ENCODE assay signal across 8 cellular contexts in the genomic region with DNA sequence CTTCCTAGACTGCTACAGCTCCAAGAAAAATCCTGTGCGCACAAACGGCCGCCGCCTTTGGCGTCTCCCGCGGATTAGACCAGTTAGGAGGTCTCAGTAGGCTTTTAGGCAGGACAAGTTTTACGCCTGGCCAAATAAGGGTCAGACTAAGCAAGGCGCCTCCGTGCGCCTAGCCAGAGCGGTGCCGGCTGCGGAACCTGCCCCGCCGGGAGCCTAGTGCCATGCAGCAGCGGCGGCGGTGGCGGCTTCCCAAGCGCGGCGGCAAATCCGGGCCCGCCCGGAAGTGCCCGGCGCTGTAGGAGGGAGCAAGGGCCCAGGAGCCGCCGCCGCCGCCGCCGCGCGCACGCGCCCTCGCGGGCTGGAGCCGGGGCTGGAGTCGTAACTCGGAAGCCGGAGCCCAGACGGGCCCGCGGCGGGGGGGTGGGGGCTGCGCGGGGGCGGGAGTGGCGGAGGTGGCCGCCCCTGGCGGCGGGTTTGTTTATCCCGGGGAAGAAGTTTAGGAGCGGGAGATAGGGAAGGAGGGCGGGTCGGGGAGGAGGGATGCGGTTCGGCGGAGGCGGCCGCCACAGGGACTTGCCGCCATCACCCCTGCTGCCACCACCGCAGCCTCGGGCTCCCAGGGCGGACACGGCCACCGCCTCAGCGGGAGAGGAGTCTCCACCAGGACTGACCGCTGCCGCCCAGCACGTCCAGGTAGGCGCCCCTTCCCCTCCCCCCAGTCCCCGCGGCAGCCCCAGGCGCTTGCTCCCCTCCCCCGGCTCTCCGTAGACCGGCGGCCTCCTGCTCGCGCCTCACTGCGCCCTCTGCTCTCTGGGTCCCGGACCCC. TPM values are rescaled to one million over a fixed set of nuclear protein-coding genes. Genes with fewer than 3 reads are reported as not detected.
A peak's percentile ranks its signal among the peaks of the same experiment; 100 is the strongest.
DNase-seq lines count a peak whose midpoint lies in the region; ATAC-seq and TF ChIP-seq lines count a peak whose summit lies in the region.

A gene (plus strand): TSS at position 344 of the 826 bp plus-strand sequence. CDS start 48,447 bp downstream, outside the sequence.

- H3K27ac ChIP-seq in ovary (peak within 1 kb of the TSS; percentile 92 to 97), thymus (ENCODE audit: low read depth) (peak within 1 kb of the TSS; percentile 74)

- intact Hi-C loops in ovary (cut with DNase I): no loop called here

- H3K36me3 ChIP-seq in ovary (no peaks in the 10 kb centered on the region), thymus (ENCODE audit: control insufficient read depth, insufficient read depth) (no peaks in the 10 kb centered on the region)

- no peak for TF ChIP-seq EP300 in ovary (IDR thresholded peaks at IDR 0.05)

- peak; percentile 3 for TF ChIP-seq CTCF in GM10266 (IDR thresholded peaks at IDR 0.05; ENCODE audit: control insufficient read depth, insufficient read depth, low read depth, missing control alignments)
- no peak for TF ChIP-seq CTCF in HFF-Myc (IDR thresholded peaks at IDR 0.05; ENCODE audit: low read depth, low read length, missing control alignments)
- TF ChIP-seq CTCF in NB4 (IDR thresholded peaks at IDR 0.05; ENCODE audit: low read depth, low read length): no peak
- TF ChIP-seq CTCF in ovary (IDR thresholded peaks at IDR 0.05): peak in 1 of 3 donors; percentile 23

- 0 to 1% (median 0%) methylated on average over 54 to 86 of the region's 86 CpGs for WGBS in ovary, 3 donors
- WGBS in thymus: under 1% methylated on average over 86 of the region's 86 CpGs

- ATAC-seq in activated naive CD4-positive, alpha-beta T cell treated with anti-CD3 and anti-CD28 coated beads, Interleukin-2, amount 50 U/mL, for 72 hours: peak; percentile 82 to 85

- H3K4me3 ChIP-seq in HFF-Myc (replicated peaks; ENCODE audit: low read depth, low read length) (peak within 1 kb of the TSS; percentile 76), NB4 (ENCODE audit: low read depth, low read length) (peak within 1 kb of the TSS; percentile 87), ovary (peak within 1 kb of the TSS; percentile 96), thymus (ENCODE audit: low read length) (peak within 1 kb of the TSS; percentile 86)

- peaks cover 23 to 25% of the 10 kb centered on the region in 2 donors for H3K36me3 Mint-ChIP-seq in activated naive CD4-positive, alpha-beta T cell treated with anti-CD3 and anti-CD28 coated beads, Interleukin-2, amount 50 U/mL, for 72 hours

- no peaks in the 10 kb centered on the region for H3K27me3 ChIP-seq in ovary
- H3K27me3 ChIP-seq in thymus (ENCODE audit: control insufficient read depth, insufficient read depth): peaks cover 4% of the 10 kb centered on the region

- H3K9me3 ChIP-seq in ovary (no peaks in the 10 kb centered on the region), thymus (ENCODE audit: control insufficient read depth) (no peaks in the 10 kb centered on the region)

- H3K9me3 Mint-ChIP-seq in activated naive CD4-positive, alpha-beta T cell treated with anti-CD3 and anti-CD28 coated beads, Interleukin-2, amount 50 U/mL, for 72 hours: peaks cover 0 to 6% of the 10 kb centered on the region in 2 donors

- H3K27ac Mint-ChIP-seq in activated naive CD4-positive, alpha-beta T cell treated with anti-CD3 and anti-CD28 coated beads, Interleukin-2, amount 50 U/mL, for 72 hours: peak within 1 kb of the TSS; percentile 94 to 97

- H3K4me1 ChIP-seq in ovary (ENCODE audit: insufficient read depth) (peaks cover 5% of the 10 kb centered on the region), thymus (ENCODE audit: control insufficient read depth, insufficient read depth, low read length) (peaks cover 9% of the 10 kb centered on the region)

- peak; percentile 74 for TF ChIP-seq POLR2A in NB4 (IDR thresholded peaks at IDR 0.05; ENCODE audit: extremely low read depth, insufficient read length)
- peak; percentile 44 for TF ChIP-seq POLR2A in ovary (IDR thresholded peaks at IDR 0.05)

- DNase-seq in GM10266 (ENCODE audit: extremely low spot score): peak; percentile 93
- DNase-seq in HFF-Myc (ENCODE audit: extremely low read depth, low read depth): peak; percentile 15
- peak; percentile 91 for DNase-seq in NB4 (ENCODE audit: low read depth)
- DNase-seq in SKM-1 (lab: John Stamatoyannopoulos, UW; ENCODE audit: unreplicated experiment): peak; percentile 77
- peak; percentile 84 to 90 for DNase-seq in activated naive CD4-positive, alpha-beta T cell treated with anti-CD3 and anti-CD28 coated beads, Interleukin-2, amount 50 U/mL, for 72 hours (ENCODE audit: low spot score in 2 of 2)
- peak; percentile 97 for DNase-seq in glomerular visceral epithelial cell (ENCODE audit: extremely low spot score)
- DNase-seq in ovary: peak; percentile 88 to 95 (median 91)

RNA-seq across cellular contexts. Expression of the gene that starts here (rescaled TPM):
- total RNA-seq in activated naive CD4-positive, alpha-beta T cell treated with anti-CD3 and anti-CD28 coated beads, Interleukin-2, amount 50 U/mL, for 72 hours: 10 to 100 TPM; 13.8 to 15.4 TPM
- 10 to 100 TPM; 18.6 to 30.9 (median 23.9) TPM for total RNA-seq in ovary
- polyA plus RNA-seq in ovary (10 to 100 TPM; 10.9 to 11.1 TPM), thymus (7.3 TPM)

Comparison
In these comparisons a context has a peak if more than half of its experiments do, and no peak if none do; other contexts are left out.
1. Peak in every context shown above with its lines: DNase-seq, ATAC-seq, H3K4me3 ChIP-seq and H3K27ac ChIP-seq.
2. DNase-seq: peak in every context shown above with its lines; median percentile 97 in glomerular visceral epithelial cell; 93 in GM10266; 91 in NB4; 91 in ovary; 87 in activated naive CD4-positive, alpha-beta T cell treated with anti-CD3 and anti-CD28 coated beads, Interleukin-2, amount 50 U/mL, for 72 hours; 77 in SKM-1; 15 in HFF-Myc.